In the genomic region with DNA sequence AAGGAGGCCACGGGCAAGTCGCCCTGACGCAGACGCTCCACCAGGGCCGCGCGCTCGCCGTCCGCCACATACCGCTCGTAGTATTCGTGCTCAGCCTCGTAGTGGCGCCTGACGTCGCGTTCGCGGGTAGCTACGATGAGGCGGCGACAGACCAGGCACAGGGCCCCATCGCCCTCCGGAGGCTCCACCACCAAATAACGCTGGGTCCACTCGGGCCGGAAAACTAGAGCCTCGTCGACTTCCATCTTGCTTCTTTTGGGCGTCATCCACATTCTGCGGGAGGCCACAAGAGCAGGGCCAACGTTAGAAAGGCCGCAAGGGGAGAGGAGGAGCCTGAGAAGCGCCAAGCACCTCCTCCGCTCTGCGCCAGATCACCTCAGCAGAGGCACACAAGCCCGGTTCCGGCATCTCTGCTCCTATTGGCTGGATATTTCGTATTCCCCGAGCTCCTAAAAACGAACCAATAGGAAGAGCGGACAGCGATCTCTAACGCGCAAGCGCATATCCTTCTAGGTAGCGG, we compare ENCODE assay signal across 1 cellular context.
TF ChIP-seq lines count a peak whose summit lies in the region.

EPM2AIP1 (minus strand) TSS at position 326 of the 520 bp plus-strand sequence; CDS start at position 272, 54 bp downstream.

TF ChIP-seq in HepG2, 621 proteins besides CTCF, POLR2A, EP300 and RAD21 (continued from another document and continues in another):
- TF ChIP-seq ZNF75D (CRISPR knock-in tag; IDR thresholded peaks at IDR 0.05; ENCODE audit: borderline replicate concordance): no peak
- TF ChIP-seq PLRG1 (conservative IDR thresholded peaks at IDR 0.05): no peak
- no peak for TF ChIP-seq JARID2 (CRISPR knock-in tag; IDR thresholded peaks at IDR 0.05; ENCODE audit: insufficient replicate concordance)
- 0 out of 2 replicates have a peak, but pooled peaks have one; percentile 37 for TF ChIP-seq ZFP1 (CRISPR knock-in tag; IDR thresholded peaks at IDR 0.05)
- TF ChIP-seq, protein P1, sequence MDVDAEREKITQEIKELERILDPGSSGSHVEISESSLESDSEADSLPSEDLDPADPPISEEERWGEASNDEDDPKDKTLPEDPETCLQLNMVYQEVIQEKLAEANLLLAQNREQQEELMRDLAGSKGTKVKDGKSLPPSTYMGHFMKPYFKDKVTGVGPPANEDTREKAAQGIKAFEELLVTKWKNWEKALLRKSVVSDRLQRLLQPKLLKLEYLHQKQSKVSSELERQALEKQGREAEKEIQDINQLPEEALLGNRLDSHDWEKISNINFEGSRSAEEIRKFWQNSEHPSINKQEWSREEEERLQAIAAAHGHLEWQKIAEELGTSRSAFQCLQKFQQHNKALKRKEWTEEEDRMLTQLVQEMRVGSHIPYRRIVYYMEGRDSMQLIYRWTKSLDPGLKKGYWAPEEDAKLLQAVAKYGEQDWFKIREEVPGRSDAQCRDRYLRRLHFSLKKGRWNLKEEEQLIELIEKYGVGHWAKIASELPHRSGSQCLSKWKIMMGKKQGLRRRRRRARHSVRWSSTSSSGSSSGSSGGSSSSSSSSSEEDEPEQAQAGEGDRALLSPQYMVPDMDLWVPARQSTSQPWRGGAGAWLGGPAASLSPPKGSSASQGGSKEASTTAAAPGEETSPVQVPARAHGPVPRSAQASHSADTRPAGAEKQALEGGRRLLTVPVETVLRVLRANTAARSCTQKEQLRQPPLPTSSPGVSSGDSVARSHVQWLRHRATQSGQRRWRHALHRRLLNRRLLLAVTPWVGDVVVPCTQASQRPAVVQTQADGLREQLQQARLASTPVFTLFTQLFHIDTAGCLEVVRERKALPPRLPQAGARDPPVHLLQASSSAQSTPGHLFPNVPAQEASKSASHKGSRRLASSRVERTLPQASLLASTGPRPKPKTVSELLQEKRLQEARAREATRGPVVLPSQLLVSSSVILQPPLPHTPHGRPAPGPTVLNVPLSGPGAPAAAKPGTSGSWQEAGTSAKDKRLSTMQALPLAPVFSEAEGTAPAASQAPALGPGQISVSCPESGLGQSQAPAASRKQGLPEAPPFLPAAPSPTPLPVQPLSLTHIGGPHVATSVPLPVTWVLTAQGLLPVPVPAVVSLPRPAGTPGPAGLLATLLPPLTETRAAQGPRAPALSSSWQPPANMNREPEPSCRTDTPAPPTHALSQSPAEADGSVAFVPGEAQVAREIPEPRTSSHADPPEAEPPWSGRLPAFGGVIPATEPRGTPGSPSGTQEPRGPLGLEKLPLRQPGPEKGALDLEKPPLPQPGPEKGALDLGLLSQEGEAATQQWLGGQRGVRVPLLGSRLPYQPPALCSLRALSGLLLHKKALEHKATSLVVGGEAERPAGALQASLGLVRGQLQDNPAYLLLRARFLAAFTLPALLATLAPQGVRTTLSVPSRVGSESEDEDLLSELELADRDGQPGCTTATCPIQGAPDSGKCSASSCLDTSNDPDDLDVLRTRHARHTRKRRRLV (CRISPR knock-in tag; IDR thresholded peaks at IDR 0.05): 0 out of 2 replicates have a peak, but pooled peaks have one; percentile 54
- TF ChIP-seq SNAI1 (CRISPR knock-in tag; IDR thresholded peaks at IDR 0.05; ENCODE audit: borderline replicate concordance): no peak; the same call in 1 of the 2 replicates
- TF ChIP-seq, protein P2, sequence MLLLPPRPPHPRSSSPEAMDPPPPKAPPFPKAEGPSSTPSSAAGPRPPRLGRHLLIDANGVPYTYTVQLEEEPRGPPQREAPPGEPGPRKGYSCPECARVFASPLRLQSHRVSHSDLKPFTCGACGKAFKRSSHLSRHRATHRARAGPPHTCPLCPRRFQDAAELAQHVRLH (CRISPR knock-in tag; IDR thresholded peaks at IDR 0.05; ENCODE audit: borderline replicate concordance, low read depth): peak; percentile 65; the same call in 1 of the 2 replicates
- no peak for TF ChIP-seq ZNF292 (CRISPR knock-in tag; IDR thresholded peaks at IDR 0.05; ENCODE audit: borderline replicate concordance, low read depth)
- peak; percentile 68 for TF ChIP-seq ZBTB26 (CRISPR knock-in tag; IDR thresholded peaks at IDR 0.05; ENCODE audit: borderline replicate concordance)
- TF ChIP-seq ZNF44 (CRISPR knock-in tag; IDR thresholded peaks at IDR 0.05): peak; percentile 92; the same call in 1 of the 2 replicates
- peak; percentile 81 for TF ChIP-seq ZNF121 (CRISPR knock-in tag; IDR thresholded peaks at IDR 0.05)
- TF ChIP-seq ZNF276 (CRISPR knock-in tag; IDR thresholded peaks at IDR 0.05; ENCODE audit: low read depth): no peak
- TF ChIP-seq, protein P3, sequence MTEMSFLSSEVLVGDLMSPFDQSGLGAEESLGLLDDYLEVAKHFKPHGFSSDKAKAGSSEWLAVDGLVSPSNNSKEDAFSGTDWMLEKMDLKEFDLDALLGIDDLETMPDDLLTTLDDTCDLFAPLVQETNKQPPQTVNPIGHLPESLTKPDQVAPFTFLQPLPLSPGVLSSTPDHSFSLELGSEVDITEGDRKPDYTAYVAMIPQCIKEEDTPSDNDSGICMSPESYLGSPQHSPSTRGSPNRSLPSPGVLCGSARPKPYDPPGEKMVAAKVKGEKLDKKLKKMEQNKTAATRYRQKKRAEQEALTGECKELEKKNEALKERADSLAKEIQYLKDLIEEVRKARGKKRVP (CRISPR knock-in tag; IDR thresholded peaks at IDR 0.05): 0 out of 4 replicates have a peak, but pooled peaks of 1 of the 2 experiments have one; percentile 30
- no peak for TF ChIP-seq HNF1A (IDR thresholded peaks at IDR 0.05; ENCODE audit: low read depth)
- TF ChIP-seq HNF1A (CRISPR knock-in tag; IDR thresholded peaks at IDR 0.05; ENCODE audit: borderline replicate concordance): no peak
- peak; percentile 85; the same call in 1 of the 2 replicates for TF ChIP-seq NRL (CRISPR knock-in tag; IDR thresholded peaks at IDR 0.05; ENCODE audit: borderline replicate concordance)
- TF ChIP-seq ZNF326 (CRISPR knock-in tag; IDR thresholded peaks at IDR 0.05; ENCODE audit: borderline replicate concordance): no peak
- no peak for TF ChIP-seq HNF4A (CRISPR knock-in tag; IDR thresholded peaks at IDR 0.05)
- TF ChIP-seq, protein P4, sequence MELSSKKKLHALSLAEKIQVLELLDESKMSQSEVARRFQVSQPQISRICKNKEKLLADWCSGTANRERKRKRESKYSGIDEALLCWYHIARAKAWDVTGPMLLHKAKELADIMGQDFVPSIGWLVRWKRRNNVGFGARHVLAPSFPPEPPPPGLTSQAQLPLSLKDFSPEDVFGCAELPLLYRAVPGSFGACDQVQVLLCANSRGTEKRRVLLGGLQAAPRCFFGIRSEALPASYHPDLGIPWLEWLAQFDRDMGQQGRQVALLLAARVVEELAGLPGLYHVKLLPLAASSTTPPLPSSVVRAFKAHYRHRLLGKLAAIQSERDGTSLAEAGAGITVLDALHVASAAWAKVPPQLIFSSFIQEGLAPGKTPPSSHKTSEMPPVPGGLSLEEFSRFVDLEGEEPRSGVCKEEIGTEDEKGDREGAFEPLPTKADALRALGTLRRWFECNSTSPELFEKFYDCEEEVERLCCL (CRISPR knock-in tag; IDR thresholded peaks at IDR 0.05; ENCODE audit: borderline replicate concordance): 0 out of 2 replicates have a peak, but pooled peaks have one; percentile 9
- TF ChIP-seq ZNF790 (CRISPR knock-in tag; IDR thresholded peaks at IDR 0.05; ENCODE audit: borderline replicate concordance): peak; percentile 37; the same call in 1 of the 2 replicates
- TF ChIP-seq MED8 (CRISPR knock-in tag; IDR thresholded peaks at IDR 0.05; ENCODE audit: insufficient replicate concordance): no peak
- no peak for TF ChIP-seq ZNF891 (CRISPR knock-in tag; IDR thresholded peaks at IDR 0.05)
- peak; percentile 56; the same call in 1 of the 2 replicates for TF ChIP-seq AFF4 (CRISPR knock-in tag; IDR thresholded peaks at IDR 0.05)
- TF ChIP-seq ZNF710 (CRISPR knock-in tag; IDR thresholded peaks at IDR 0.05; ENCODE audit: borderline replicate concordance): 0 out of 2 replicates have a peak, but pooled peaks have one; percentile 77
- TF ChIP-seq MTF2 (CRISPR knock-in tag; IDR thresholded peaks at IDR 0.05; ENCODE audit: borderline replicate concordance): peak; percentile 50; the same call in 1 of the 2 replicates
- peak; percentile 50 for TF ChIP-seq RARA (CRISPR knock-in tag; IDR thresholded peaks at IDR 0.05)
- TF ChIP-seq POLR2AphosphoS5 (IDR thresholded peaks at IDR 0.05; ENCODE audit: low read depth, low read length): peak; percentile 90
- TF ChIP-seq KLF11 (CRISPR knock-in tag; IDR thresholded peaks at IDR 0.05): no peak
- TF ChIP-seq ONECUT2 (CRISPR knock-in tag; IDR thresholded peaks at IDR 0.05): 0 out of 2 replicates have a peak, but pooled peaks have one; percentile 27
- no peak for TF ChIP-seq ZNF143 (CRISPR knock-in tag; IDR thresholded peaks at IDR 0.05)
- TF ChIP-seq ZNF615 (CRISPR knock-in tag; IDR thresholded peaks at IDR 0.05; ENCODE audit: borderline replicate concordance): no peak
- TF ChIP-seq ZNF614 (CRISPR knock-in tag; IDR thresholded peaks at IDR 0.05; ENCODE audit: borderline replicate concordance): no peak
